Comparison of ENCODE assay signal across 21 cellular contexts in the genomic region with DNA sequence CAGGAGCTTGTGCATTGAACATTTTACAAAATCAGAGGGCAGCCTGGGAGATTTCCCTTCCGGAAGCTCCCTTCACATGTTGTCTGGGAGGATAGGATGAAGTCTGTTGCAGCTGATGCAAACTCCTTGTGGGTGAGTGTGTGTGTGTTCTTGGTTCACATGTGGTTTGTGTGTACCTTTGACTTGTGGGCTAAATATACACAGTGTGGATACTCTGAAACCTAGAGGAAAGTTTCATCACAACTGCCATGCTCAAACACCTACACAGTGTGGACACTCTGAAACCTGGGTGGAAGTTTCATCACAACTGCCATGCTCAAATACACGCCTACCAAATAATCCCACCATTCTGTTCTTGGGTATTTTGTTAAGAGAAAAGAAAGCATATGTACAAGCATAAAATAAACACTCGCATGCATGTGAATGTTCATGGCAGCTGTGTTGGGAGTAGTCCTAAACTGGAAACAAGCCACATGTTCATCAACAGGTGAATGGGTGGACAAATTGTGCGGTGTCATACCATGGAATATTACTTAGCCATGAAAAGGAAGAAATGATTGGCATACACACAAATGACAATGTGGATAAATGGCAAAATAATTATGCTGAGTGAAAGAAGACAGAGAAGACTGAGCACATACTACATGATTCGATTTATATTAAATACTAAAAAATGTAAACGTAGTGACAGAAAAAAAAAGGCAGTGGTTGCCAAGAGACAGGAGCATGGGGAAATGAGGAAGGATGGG. TPM values are rescaled to one million over a fixed set of nuclear protein-coding genes. Genes with fewer than 3 reads are reported as not detected.
"Had no signal": no experiment of that assay in that cellular context is flagged by ENCODE, and none has a peak within 500 bp of the region (broad histone marks: within the 10 kb centered on the region; RNA-seq: fewer than 3 reads in every experiment).

No MANE protein-coding gene starts in this region.

- H3K36me3 ChIP-seq: MG63, SJSA1 had no signal

- H3K9me3 ChIP-seq: MG63, SJSA1 had no signal

- H3K27me3 ChIP-seq: MG63, SJSA1 had no signal

- H3K4me1 ChIP-seq: SJSA1 had no signal

- H3K4me3 ChIP-seq: MG63, SJSA1, SK-N-MC had no signal

- DNase-seq: Karpas-422, KG1, MG63, NCI-H1105, NCI-H1417 treated with DMSO at 0.1 percent for 48 hours, NCI-H146, NCI-H1694 treated with DMSO at 0.1 percent for 48 hours, NCI-H1930, NCI-H2081, NCI-H2107, NCI-H2227 treated with DMSO at 0.1 percent for 48 hours, NCI-H524, NCI-H526 treated with DMSO at 0.1 percent for 48 hours, NCI-H748 treated with DMSO at 0.1 percent for 48 hours, Right ventricle myocardium superior, RPMI8226, SIG-M5 had no signal

- H3K27ac ChIP-seq: SJSA1, SK-N-MC had no signal

RNA-seq across cellular contexts. Expression of a gene that starts 1.8 kb away (rescaled TPM):
- total RNA-seq: NCI-H460; Right ventricle myocardium superior; SJSA1; T-helper 1 cell treated with Interleukin-12 subunit alpha and Interleukin-12 subunit beta and Interleukin-4 antibody, amounts not matched to agents 30 ng/mL and 1 ng/mL, for 36 hours had no signal
